ENCODE assay signal across 8 cellular contexts in genomic region chr10:26890956-26891355, GRCh38. TPM values are rescaled to one million over a fixed set of nuclear protein-coding genes. Genes with fewer than 3 reads are reported as not detected.
A peak's percentile ranks its signal among the peaks of the same experiment; 100 is the strongest.
DNase-seq lines count a peak whose midpoint lies in the region; ATAC-seq, FAIRE-seq and TF ChIP-seq lines count a peak whose summit lies in the region.

No MANE protein-coding gene starts in this region.

- H3K27me3 ChIP-seq in Caco-2 (replicated peaks; ENCODE audit: control insufficient read depth, insufficient read depth, low read length) (no peaks in the 10 kb centered on the region), PC-3 (ENCODE audit: low read length) (no peaks in the 10 kb centered on the region), adrenal gland (no peaks in the 10 kb centered on the region)

- POLR2A ChIA-PET in Caco-2 (lab: Charles Lee): no interaction called here
- POLR2A ChIA-PET in PC-3 (lab: Charles Lee; ENCODE audit: unreplicated experiment): no interaction called here

- 38 to 70% (median 58%) methylated on average over 5 of the region's 5 CpGs for WGBS in adrenal gland, 4 donors

- H3K4me3 ChIP-seq in Caco-2 (ENCODE audit: low read depth, low read length) (no peak overlapping the region), PC-3 (ENCODE audit: low read length) (no peak overlapping the region), adrenal gland (no peak overlapping the region)

- H3K9me2 ChIP-seq in PC-3 (replicated peaks; ENCODE audit: low read length): no peaks in the 10 kb centered on the region

- H3K27ac Mint-ChIP-seq in Caco-2 (ENCODE audit: unreplicated experiment): no peak overlapping the region
- H3K27ac Mint-ChIP-seq in HFFc6: no peak overlapping the region

- H3K4me3 Mint-ChIP-seq in Caco-2 (ENCODE audit: unreplicated experiment) (no peak overlapping the region), HFFc6 (no peak overlapping the region)

- H3K9me3 Mint-ChIP-seq in Caco-2 (ENCODE audit: unreplicated experiment): peaks cover 9% of the 10 kb centered on the region
- H3K9me3 Mint-ChIP-seq in HFFc6: no peaks in the 10 kb centered on the region; the same call in 1 of the 2 replicates

- CTCF ChIA-PET in Caco-2 (lab: Charles Lee): interaction anchor here (0.6 kb wide), 1 partner anchor 35 kb away, joined by 3 read pairs; no protein-coding TSS in a partner anchor
- CTCF ChIA-PET in PC-3 (lab: Charles Lee): no interaction called here

- H3K36me3 ChIP-seq in Caco-2 (ENCODE audit: control insufficient read depth, insufficient read depth, low read length) (no peaks in the 10 kb centered on the region), PC-3 (ENCODE audit: low read depth, low read length) (no peaks in the 10 kb centered on the region), adrenal gland (replicated peaks in 1 of 2) (no peaks in the 10 kb centered on the region)

- no peaks in the 10 kb centered on the region for H3F3A ChIP-seq in PC-3 (ENCODE audit: low read length, unreplicated experiment)

- peak; percentile 30 for FAIRE-seq in islet of Langerhans (lab: Jason Lieb, UNC)

- no peak for TF ChIP-seq POLR2A in adrenal gland (IDR thresholded peaks at IDR 0.05)

- no peaks in the 10 kb centered on the region for H3K9me3 ChIP-seq in Caco-2
- H3K9me3 ChIP-seq in PC-3 (ENCODE audit: low read length): no peaks in the 10 kb centered on the region
- H3K9me3 ChIP-seq in adrenal gland (replicated peaks in 1 of 3): no peaks in the 10 kb centered on the region

- H4K20me1 ChIP-seq in PC-3 (ENCODE audit: low read length): no peaks in the 10 kb centered on the region

- H3K4me1 Mint-ChIP-seq in Caco-2 (ENCODE audit: low read depth, unreplicated experiment) (no peaks in the 10 kb centered on the region), HFFc6 (ENCODE audit: low read depth) (peaks cover 12% of the 10 kb centered on the region)

- peaks cover 1% of the 10 kb centered on the region for H3K27me3 Mint-ChIP-seq in Caco-2 (ENCODE audit: insufficient read depth, unreplicated experiment)
- peaks cover 7% of the 10 kb centered on the region for H3K27me3 Mint-ChIP-seq in HFFc6 (ENCODE audit: insufficient read depth)

- no peaks in the 10 kb centered on the region for H3K79me2 ChIP-seq in PC-3 (ENCODE audit: low read length)

- H2AFZ ChIP-seq in PC-3 (ENCODE audit: low read length): no peak overlapping the region

- peak; percentile 70 to 72 for TF ChIP-seq CTCF in Caco-2 (IDR thresholded peaks at IDR 0.05; ENCODE audit: insufficient read depth in 1 of 2, low read depth in 1 of 2, low read length in 1 of 2, severe bottlenecking in 1 of 2, unreplicated experiment in 1 of 2)
- peak; percentile 80 for TF ChIP-seq CTCF in HFFc6 (IDR thresholded peaks at IDR 0.05)
- TF ChIP-seq CTCF in PC-3 (conservative IDR thresholded peaks at IDR 0.05; ENCODE audit: low read depth, low read length): peak; percentile 71
- peak; percentile 32 to 58 (median 46) for TF ChIP-seq CTCF in adrenal gland (IDR thresholded peaks at IDR 0.05)

- H3K4me1 ChIP-seq in Caco-2 (no peaks in the 10 kb centered on the region), PC-3 (ENCODE audit: insufficient read depth, low read length) (no peaks in the 10 kb centered on the region), adrenal gland (replicated peaks in 1 of 2) (no peaks in the 10 kb centered on the region)

- ATAC-seq in PC-3: peak; percentile 75

- no peak overlapping the region for H3K9ac ChIP-seq in PC-3 (ENCODE audit: low read length)

- H3K36me3 Mint-ChIP-seq in Caco-2 (ENCODE audit: insufficient read depth, unreplicated experiment) (no peaks in the 10 kb centered on the region), HFFc6 (ENCODE audit: low read depth) (0 out of 2 replicates have a peak, but pooled peaks cover 4% of the 10 kb centered on the region)

- DNase-seq in Caco-2 (peak; percentile 70), HFFc6 (peak; percentile 72), PC-3 (peak; percentile 82), adrenal gland (peak; percentile 32 to 72 (median 60)), epidermal melanocyte (ENCODE audit: insufficient read length, low spot score) (no peak)
- peak; percentile 38 to 41 for DNase-seq in stimulated activated CD4-positive, alpha-beta T cell treated with anti-CD3 and anti-CD28 coated beads, Interleukin-4, amount 100 ng/mL, for 48 hours (ENCODE audit: low read depth in 2 of 2)
- DNase-seq in stimulated activated naive CD4-positive, alpha-beta T cell treated with Interleukin-2 at 50 U/mL for 16 hours (lab: John Stamatoyannopoulos, UW): no peak

- no TSS peak for BruUV-seq in Caco-2 (replicated peaks; lab: Mats Ljungman, UMichigan)
- BruUV-seq in PC-3 (replicated peaks; lab: Mats Ljungman, UMichigan): no TSS peak

- intact Hi-C loops in Caco-2 (cut with micrococcal nuclease; ENCODE audit: unreplicated experiment): loop anchor here (1.0 kb wide), 3 partner anchors 131 to 469 kb away; partner anchors contain the start of gene ANKRD26
- intact Hi-C loops in PC-3 (cut with micrococcal nuclease): loop anchor here (2.0 kb wide), 1 partner anchor 132 kb away; no protein-coding TSS in a partner anchor
- intact Hi-C loops in adrenal gland (cut with DNase I): loop anchor here in 1 of 2 donors (5.0 kb wide), 1 partner anchor 466 kb away; no protein-coding TSS in a partner anchor

- H3K4me2 ChIP-seq in PC-3 (ENCODE audit: low read length): no peak overlapping the region

- H3K27ac ChIP-seq in PC-3 (ENCODE audit: low read length) (no peak overlapping the region), adrenal gland (no peak overlapping the region)

RNA-seq across cellular contexts. Expression of gene ABI1, which starts 30.2 kb away (rescaled TPM):
- 89.6 and 95.8 TPM in 2 replicates for total RNA-seq in Caco-2 (2022)
- total RNA-seq in HFFc6 (2021; fragmentation: NEBNext Ultra II Directional; extraction: Animal tissue kit (Norgen Biotek cat#: 25700)): 10 to 100 TPM; 48.0 to 56.5 (median 53.3) TPM
- total RNA-seq in PC-3 (2014; rRNA removed): 20.7 and 25.2 TPM in 2 replicates
- 10 to 100 TPM; 13.3 to 38.9 (median 31.1) TPM for total RNA-seq in adrenal gland
- 10 to 100 TPM; 14.0 to 38.4 (median 18.7) TPM for polyA plus RNA-seq in adrenal gland

Comparison
In these comparisons a context has a peak if more than half of its experiments do, and no peak if none do; other contexts are left out.
1. DNase-seq: peak in Caco-2 (2 of 2), HFFc6 (single experiment), PC-3 (single experiment), adrenal gland (7 of 7) and stimulated activated CD4-positive, alpha-beta T cell treated with anti-CD3 and anti-CD28 coated beads, Interleukin-4, amount 100 ng/mL, for 48 hours (2 of 2); none in stimulated activated naive CD4-positive, alpha-beta T cell treated with Interleukin-2 at 50 U/mL for 16 hours (single experiment) and epidermal melanocyte (single experiment).
2. Peak in every context shown above with its lines, with median percentiles within 50 percentile points of each other: CTCF ChIP-seq.